ENCODE assay signal across 8 cellular contexts in the genomic region with DNA sequence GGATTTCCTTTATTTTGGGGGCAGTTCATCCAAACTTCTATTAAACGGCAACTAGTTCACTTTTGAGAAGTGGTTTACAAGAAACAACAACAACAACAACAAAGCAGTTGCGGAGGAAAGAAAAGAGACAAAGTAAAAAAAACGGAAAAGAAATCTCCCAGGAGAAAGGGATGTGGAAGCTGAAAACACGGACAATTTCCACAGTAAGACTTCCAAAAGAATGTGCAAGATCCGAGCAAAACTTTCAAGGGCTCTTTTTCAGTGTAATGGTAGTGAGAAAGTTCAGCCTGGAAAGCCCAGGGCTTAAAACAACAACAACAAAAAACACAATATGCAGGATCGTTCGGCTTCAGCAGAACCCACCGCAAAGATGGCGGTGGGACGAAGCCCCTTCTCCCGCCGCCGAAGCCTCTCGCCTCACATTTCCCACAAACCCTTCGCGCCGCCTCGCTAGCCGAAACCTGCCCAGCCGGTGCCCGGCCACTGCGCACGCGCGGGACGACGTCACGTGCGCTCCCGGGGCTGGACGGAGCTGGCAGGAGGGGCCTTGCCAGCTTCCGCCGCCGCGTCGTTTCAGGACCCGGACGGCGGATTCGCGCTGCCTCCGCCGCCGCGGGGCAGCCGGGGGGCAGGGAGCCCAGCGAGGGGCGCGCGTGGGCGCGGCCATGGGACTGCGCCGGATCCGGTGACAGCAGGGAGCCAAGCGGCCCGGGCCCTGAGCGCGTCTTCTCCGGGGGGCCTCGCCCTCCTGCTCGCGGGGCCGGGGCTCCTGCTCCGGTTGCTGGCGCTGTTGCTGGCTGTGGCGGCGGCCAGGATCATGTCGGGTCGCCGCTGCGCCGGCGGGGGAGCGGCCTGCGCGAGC. TPM values are rescaled to one million over a fixed set of nuclear protein-coding genes. Genes with fewer than 3 reads are reported as not detected.
DNase-seq lines count a peak whose midpoint lies in the region; ATAC-seq and TF ChIP-seq lines count a peak whose summit lies in the region.

Gene TNKS2, plus strand, starts transcription at position 553 of the 862 bp plus-strand sequence. Its CDS starts 265 bp downstream, at position 818.

- H3K36me3 ChIP-seq in iPS-18a (ENCODE audit: control insufficient read depth, low read depth, low read length) (peaks cover 11% of the 10 kb centered on the region), skeletal muscle satellite cell (ENCODE audit: insufficient read depth, low read length) (no peaks in the 10 kb centered on the region)

- peak; percentile 96 for DNase-seq in ACHN
- peak; percentile 55 for DNase-seq in NCI-H2196 treated with DMSO at 0.1 percent for 48 hours (lab: John Stamatoyannopoulos, UW; ENCODE audit: unreplicated experiment)
- DNase-seq in T47D (ENCODE audit: low read depth in 1 of 2, low spot score in 1 of 2), result peak; percentile 93 to 98

- peak within 1 kb of the TSS; percentile 96 for H3K27ac ChIP-seq in VCaP
- H3K27ac ChIP-seq in iPS-18a (ENCODE audit: low read length), result peak within 1 kb of the TSS; percentile 99

- peak within 1 kb of the TSS; percentile 98 for H3K4me3 ChIP-seq in iPS-18a (ENCODE audit: low read length)
- peak within 1 kb of the TSS; percentile 86 for H3K4me3 ChIP-seq in skeletal muscle satellite cell (ENCODE audit: low read length)

- H3K9ac ChIP-seq in iPS-18a (ENCODE audit: low read length) (peak within 1 kb of the TSS; percentile 97), skeletal muscle satellite cell (ENCODE audit: low read depth, low read length) (peak within 1 kb of the TSS; percentile 96)

- peaks cover 36% of the 10 kb centered on the region for H3K4me1 ChIP-seq in iPS-18a (ENCODE audit: control insufficient read depth, low read depth, low read length)
- H3K4me1 ChIP-seq in skeletal muscle satellite cell (ENCODE audit: control insufficient read depth, insufficient read depth, low read length), result peaks cover 21% of the 10 kb centered on the region

- in situ Hi-C loops in ACHN (cut with HindIII; ENCODE audit: low pct_ligation_motif_present, low pct_unique_long_range_greater_than_20kb, low sequenced_read_pairs) (no loop called here), T47D (cut with HindIII; ENCODE audit: low pct_unique_long_range_greater_than_20kb, low sequenced_read_pairs) (no loop called here)

- H3K9me3 ChIP-seq in iPS-18a (ENCODE audit: control insufficient read depth, low read depth, low read length), result no peaks in the 10 kb centered on the region
- H3K9me3 ChIP-seq in skeletal muscle satellite cell (replicated peaks; ENCODE audit: low read length), result no peaks in the 10 kb centered on the region

- ATAC-seq in GM18868 (IDR thresholded peaks at IDR 0.05; ENCODE audit: unreplicated experiment), result peak; percentile 80
- peak; percentile 55 for ATAC-seq in HG03103 (IDR thresholded peaks at IDR 0.05; ENCODE audit: low read depth, unreplicated experiment)

- no peak for TF ChIP-seq CTCF in VCaP (conservative IDR thresholded peaks at IDR 0.05)

- no peaks in the 10 kb centered on the region for H3K27me3 ChIP-seq in iPS-18a (ENCODE audit: control insufficient read depth, insufficient read depth, low read length)
- no peaks in the 10 kb centered on the region for H3K27me3 ChIP-seq in skeletal muscle satellite cell (ENCODE audit: control insufficient read depth, insufficient read depth, low read length)

- H3K4me2 ChIP-seq in skeletal muscle satellite cell (ENCODE audit: low read length), result peak within 1 kb of the TSS; percentile 77

RNA-seq across cellular contexts. Expression of gene TNKS2, which starts in this region (rescaled TPM):
- total RNA-seq in skeletal muscle satellite cell (2012; rRNA removed), result 26.4 and 32.5 TPM in 2 replicates

Comparison
In these comparisons a context has a peak if more than half of its experiments do, and no peak if none do; other contexts are left out.
1. Peak in every context shown above with its lines: DNase-seq, ATAC-seq, H3K4me3 ChIP-seq and H3K27ac ChIP-seq.